Comparison of ENCODE assay signal across 8 cellular contexts in the genomic region with DNA sequence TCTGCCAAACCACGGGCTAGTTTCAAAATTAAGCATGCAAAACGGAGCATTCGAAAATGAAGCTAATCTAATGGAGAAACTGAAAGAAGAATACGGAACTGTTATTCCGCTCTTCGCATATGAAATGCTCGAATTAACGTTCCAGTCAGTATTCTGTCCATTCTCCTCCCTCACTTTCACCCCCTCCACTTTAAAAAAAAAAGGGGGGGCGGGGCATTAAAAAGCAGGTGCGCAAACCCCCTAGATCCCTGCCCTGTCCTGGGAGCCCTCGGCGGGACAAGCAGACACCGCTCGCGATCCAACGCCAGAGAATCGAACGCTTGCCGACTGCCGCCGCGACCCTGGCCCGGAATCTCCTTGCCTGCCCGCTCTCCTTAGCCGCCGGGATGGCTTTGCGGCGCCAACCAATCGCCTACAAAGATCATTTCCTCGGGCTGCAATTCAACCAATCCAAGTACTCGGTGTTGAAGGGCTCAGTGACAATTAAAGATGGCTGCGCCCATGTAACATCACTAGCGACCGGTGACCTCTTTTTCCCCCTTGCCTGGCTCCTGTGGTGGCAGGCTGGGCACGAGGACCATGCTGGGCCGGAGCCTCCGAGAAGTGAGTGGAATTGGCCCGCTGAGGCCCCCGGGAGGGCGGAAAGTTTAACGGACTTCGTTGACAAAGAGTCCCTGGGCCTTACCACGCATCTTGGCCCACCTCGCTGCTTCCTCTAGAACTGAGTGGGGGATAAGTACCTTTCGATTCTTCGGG. TPM values are rescaled to one million over a fixed set of nuclear protein-coding genes. Genes with fewer than 3 reads are reported as not detected.
DNase-seq lines count a peak whose midpoint lies in the region; ATAC-seq, FAIRE-seq and TF ChIP-seq lines count a peak whose summit lies in the region.

A gene with protein sequence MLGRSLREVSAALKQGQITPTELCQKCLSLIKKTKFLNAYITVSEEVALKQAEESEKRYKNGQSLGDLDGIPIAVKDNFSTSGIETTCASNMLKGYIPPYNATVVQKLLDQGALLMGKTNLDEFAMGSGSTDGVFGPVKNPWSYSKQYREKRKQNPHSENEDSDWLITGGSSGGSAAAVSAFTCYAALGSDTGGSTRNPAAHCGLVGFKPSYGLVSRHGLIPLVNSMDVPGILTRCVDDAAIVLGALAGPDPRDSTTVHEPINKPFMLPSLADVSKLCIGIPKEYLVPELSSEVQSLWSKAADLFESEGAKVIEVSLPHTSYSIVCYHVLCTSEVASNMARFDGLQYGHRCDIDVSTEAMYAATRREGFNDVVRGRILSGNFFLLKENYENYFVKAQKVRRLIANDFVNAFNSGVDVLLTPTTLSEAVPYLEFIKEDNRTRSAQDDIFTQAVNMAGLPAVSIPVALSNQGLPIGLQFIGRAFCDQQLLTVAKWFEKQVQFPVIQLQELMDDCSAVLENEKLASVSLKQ (plus strand): TSS at position 476 of the 756 bp plus-strand sequence. CDS start 104 bp downstream, at position 580.
A gene with protein sequence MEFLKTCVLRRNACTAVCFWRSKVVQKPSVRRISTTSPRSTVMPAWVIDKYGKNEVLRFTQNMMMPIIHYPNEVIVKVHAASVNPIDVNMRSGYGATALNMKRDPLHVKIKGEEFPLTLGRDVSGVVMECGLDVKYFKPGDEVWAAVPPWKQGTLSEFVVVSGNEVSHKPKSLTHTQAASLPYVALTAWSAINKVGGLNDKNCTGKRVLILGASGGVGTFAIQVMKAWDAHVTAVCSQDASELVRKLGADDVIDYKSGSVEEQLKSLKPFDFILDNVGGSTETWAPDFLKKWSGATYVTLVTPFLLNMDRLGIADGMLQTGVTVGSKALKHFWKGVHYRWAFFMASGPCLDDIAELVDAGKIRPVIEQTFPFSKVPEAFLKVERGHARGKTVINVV (minus strand): TSS at position 396 of the 756 bp plus-strand sequence. CDS start 477 bp downstream, outside the sequence.

- no peaks in the 10 kb centered on the region for H3K4me1 ChIP-seq in NT2/D1 (ENCODE audit: insufficient read depth, insufficient read length)
- peaks cover 5% of the 10 kb centered on the region for H3K4me1 ChIP-seq in endodermal cell (ENCODE audit: control insufficient read depth, insufficient read depth, low read length)
- peaks cover 4% of the 10 kb centered on the region for H3K4me1 ChIP-seq in mesodermal cell (ENCODE audit: control insufficient read depth, insufficient read depth, low read length, poor library complexity, severe bottlenecking)

- H3K9me3 Mint-ChIP-seq in endodermal cell: peaks cover 2% of the 10 kb centered on the region

- H3K36me3 ChIP-seq in NT2/D1 (ENCODE audit: insufficient read depth, insufficient read length, low read length): peaks cover 2% of the 10 kb centered on the region
- no peaks in the 10 kb centered on the region for H3K36me3 ChIP-seq in endodermal cell (ENCODE audit: control insufficient read depth, insufficient read depth, low read length)
- H3K36me3 ChIP-seq in mesodermal cell (ENCODE audit: control insufficient read depth, insufficient read depth, low read length): no peaks in the 10 kb centered on the region

- TF ChIP-seq CTCF in endodermal cell (conservative IDR thresholded peaks at IDR 0.05): no peak

- ATAC-seq in GM21381 (IDR thresholded peaks at IDR 0.05; ENCODE audit: unreplicated experiment): peak; percentile 80

- in situ Hi-C loops in Caki2 (cut with HindIII; ENCODE audit: low pct_unique_long_range_greater_than_20kb, low sequenced_read_pairs): no loop called here

- peak within 1 kb of the TSS; percentile 89 for H3K4me3 Mint-ChIP-seq in endodermal cell

- H3K4me1 Mint-ChIP-seq in endodermal cell: peaks cover 12% of the 10 kb centered on the region

- H3K27ac Mint-ChIP-seq in endodermal cell: peak within 1 kb of the TSS; percentile 97

- no peak for FAIRE-seq in HTR-8/SVneo (lab: Jason Lieb, UNC)

- H3K27me3 Mint-ChIP-seq in endodermal cell (ENCODE audit: insufficient read depth): no peaks in the 10 kb centered on the region

- H3K27me3 ChIP-seq in NT2/D1 (ENCODE audit: insufficient read depth, insufficient read length) (no peaks in the 10 kb centered on the region), endodermal cell (ENCODE audit: control insufficient read depth, insufficient read depth, low read length, poor library complexity, severe bottlenecking) (no peaks in the 10 kb centered on the region)

- peak within 1 kb of the TSS; percentile 82 for H3K9ac ChIP-seq in NT2/D1 (ENCODE audit: insufficient read length, low read depth)
- peak within 1 kb of the TSS; percentile 83 for H3K9ac ChIP-seq in endodermal cell (ENCODE audit: extremely low read depth, low read length, poor library complexity, severe bottlenecking)

- WGBS in endodermal cell (ENCODE audit: insufficient coverage in 1 of 2, insufficient read length in 1 of 2), 2 experiments: 0% methylated on average over 16 to 46 of the region's 46 CpGs
- WGBS in mesodermal cell (ENCODE audit: insufficient coverage in 2 of 2), 2 experiments: 1% methylated on average over 39 to 44 of the region's 46 CpGs

- DNase-seq in Caki2 (ENCODE audit: low read depth): peak; percentile 91
- DNase-seq in HTR-8/SVneo (ENCODE audit: insufficient read length, low spot score): peak; percentile 96
- peak; percentile 81 for DNase-seq in NT2/D1 (ENCODE audit: low read depth, low spot score)
- DNase-seq in activated CD8-positive, alpha-beta memory T cell treated with anti-CD3 and anti-CD28 coated beads, Interleukin-2, amount 50 U/mL, for 1 hour (ENCODE audit: extremely low read depth): peak; percentile 69
- DNase-seq in endodermal cell: peak; percentile 97
- DNase-seq in stimulated activated CD8-positive, alpha-beta memory T cell treated with anti-CD3 and anti-CD28 coated beads, Interleukin-15, amount 100 ng/mL, for 24 hours (ENCODE audit: low read depth): peak; percentile 46

- H3K36me3 Mint-ChIP-seq in endodermal cell (ENCODE audit: low read depth): no peaks in the 10 kb centered on the region

- H3K9me3 ChIP-seq in NT2/D1 (ENCODE audit: insufficient read depth, low read length) (no peaks in the 10 kb centered on the region), endodermal cell (ENCODE audit: control insufficient read depth, low read length) (no peaks in the 10 kb centered on the region), mesodermal cell (ENCODE audit: control insufficient read depth, low read length) (no peaks in the 10 kb centered on the region)

- H3K4me3 ChIP-seq in NT2/D1 (ENCODE audit: insufficient read length, low read depth) (peak within 1 kb of the TSS; percentile 54), endodermal cell (ENCODE audit: low read length) (peak within 1 kb of the TSS; percentile 91), mesodermal cell (ENCODE audit: extremely low read depth, insufficient read depth, low read length, poor library complexity, severe bottlenecking) (peak within 1 kb of the TSS; percentile 82)

- peak within 1 kb of the TSS; percentile 51 for H3K27ac ChIP-seq in endodermal cell (ENCODE audit: low read depth, low read length)
- H3K27ac ChIP-seq in mesodermal cell (ENCODE audit: low read depth, low read length, severe bottlenecking): peak within 1 kb of the TSS; percentile 91

RNA-seq across cellular contexts. Expression of the first gene that starts in this region (rescaled TPM):
- 16.0 and 17.0 TPM in 2 replicates for total RNA-seq in Caki2 (2014; rRNA removed; shearing (Covaris generic); ENCODE audit: low replicate concordance)
- total RNA-seq in endodermal cell: 10 to 100 TPM; 10.8 to 12.7 TPM
- 14.8 TPM for polyA plus RNA-seq in endodermal cell (2013, experiment 1 of 2)
- polyA plus RNA-seq in endodermal cell (2013, experiment 2 of 2): 13.9 TPM
- 10.1 TPM for polyA plus RNA-seq in mesodermal cell (2013, experiment 1 of 2)
- 13.7 TPM for polyA plus RNA-seq in mesodermal cell (2013, experiment 2 of 2)

RNA-seq across cellular contexts. Expression of the second gene that starts in this region (rescaled TPM):
- total RNA-seq in Caki2 (2014; rRNA removed; shearing (Covaris generic); ENCODE audit: low replicate concordance): 15.8 and 27.4 TPM in 2 replicates
- 1 to 10 TPM; 7.1 to 8.9 TPM for total RNA-seq in endodermal cell
- 11.9 TPM for polyA plus RNA-seq in endodermal cell (2013, experiment 1 of 2)
- 10.5 TPM for polyA plus RNA-seq in endodermal cell (2013, experiment 2 of 2)
- 9.4 TPM for polyA plus RNA-seq in mesodermal cell (2013, experiment 1 of 2)
- 8.7 TPM for polyA plus RNA-seq in mesodermal cell (2013, experiment 2 of 2)

Comparison
In these comparisons a context has a peak if more than half of its experiments do, and no peak if none do; other contexts are left out.
1. Peak in every context shown above with its lines: DNase-seq, ATAC-seq, H3K4me3 ChIP-seq and H3K27ac ChIP-seq.
2. DNase-seq: peak in every context shown above with its lines; median percentile 97 in endodermal cell; 96 in HTR-8/SVneo; 91 in Caki2; 81 in NT2/D1; 69 in activated CD8-positive, alpha-beta memory T cell treated with anti-CD3 and anti-CD28 coated beads, Interleukin-2, amount 50 U/mL, for 1 hour; 46 in stimulated activated CD8-positive, alpha-beta memory T cell treated with anti-CD3 and anti-CD28 coated beads, Interleukin-15, amount 100 ng/mL, for 24 hours.